ENCODE assay signal across 11 cellular contexts in genomic region chr18:44637210-44638051, GRCh38. TPM values are rescaled to one million over a fixed set of nuclear protein-coding genes. Genes with fewer than 3 reads are reported as not detected.
DNase-seq lines count a peak whose midpoint lies in the region; ATAC-seq, FAIRE-seq and TF ChIP-seq lines count a peak whose summit lies in the region.
"Had no signal": no experiment of that assay in that cellular context is flagged by ENCODE, and none has a peak within 500 bp of the region (broad histone marks: within the 10 kb centered on the region; RNA-seq: fewer than 3 reads in every experiment).

No MANE protein-coding gene starts in this region.

- TF ChIP-seq POLR2A in adrenal gland (IDR thresholded peaks at IDR 0.05), result no peak

- WGBS in pancreas, 2 donors, result 58 to 62% methylated on average over 5 of the region's 5 CpGs
- WGBS in adrenal gland, 4 donors, result 51 to 57% (median 54%) methylated on average over 5 of the region's 5 CpGs

- H3K36me3 ChIP-seq in pancreas (no peaks in the 10 kb centered on the region), adrenal gland (replicated peaks in 1 of 2) (no peaks in the 10 kb centered on the region)

- no peaks in the 10 kb centered on the region for H3K9me3 ChIP-seq in pancreas
- H3K9me3 ChIP-seq in adrenal gland (replicated peaks in 1 of 3), result no peaks in the 10 kb centered on the region

- no peaks in the 10 kb centered on the region for H3K27me3 ChIP-seq in pancreas
- no peaks in the 10 kb centered on the region for H3K27me3 ChIP-seq in adrenal gland

- no peak for FAIRE-seq in pancreas (lab: Jason Lieb, UNC)

- ATAC-seq in GM18498 (IDR thresholded peaks at IDR 0.05; ENCODE audit: unreplicated experiment) (peak; percentile 48), pancreas (peak in 3 of 4 donors; percentile 37 to 64 (median 62))

- H3K27ac ChIP-seq in pancreas, result peak overlapping the region in 1 of 4 donors; percentile 34
- no peak overlapping the region for H3K27ac ChIP-seq in adrenal gland

- no peak for TF ChIP-seq CTCF in epithelial cell of esophagus (IDR thresholded peaks at IDR 0.05; ENCODE audit: insufficient read depth, low read depth, low read length, missing control alignments)
- TF ChIP-seq CTCF in pancreas (IDR thresholded peaks at IDR 0.05), result no peak
- TF ChIP-seq CTCF in adrenal gland (IDR thresholded peaks at IDR 0.05), result no peak

- DNase-seq in HS-27A (ENCODE audit: low read depth), result peak; percentile 35
- DNase-seq in epithelial cell of esophagus (ENCODE audit: low read depth), result peak; percentile 91
- no peak for DNase-seq in pancreas
- no peak for DNase-seq in adrenal gland
- DNase-seq in stimulated activated CD4-positive, alpha-beta T cell treated with anti-CD3 and anti-CD28 coated beads, Interleukin-1b, Interleukin-23, amount 100 ng/mL, for 48 hours, result no peak
- no peak for DNase-seq in CD1c-positive myeloid dendritic cell (ENCODE audit: extremely low spot score)
- no peak for DNase-seq in LoVo (ENCODE audit: low spot score)
- DNase-seq: NCI-H1436 treated with DMSO at 0.1 percent for 48 hours, posterior cingulate gyrus, SIG-M5 had no signal

- H3K4me3 ChIP-seq in epithelial cell of esophagus (ENCODE audit: low read length), result no peak overlapping the region
- H3K4me3 ChIP-seq in pancreas, result no peak overlapping the region
- no peak overlapping the region for H3K4me3 ChIP-seq in adrenal gland

- H3K4me1 ChIP-seq in pancreas, result no peaks in the 10 kb centered on the region
- no peaks in the 10 kb centered on the region for H3K4me1 ChIP-seq in adrenal gland (replicated peaks in 1 of 2)

- intact Hi-C loops in pancreas (cut with DNase I) (no loop called here), adrenal gland (cut with DNase I) (no loop called here)

RNA-seq across cellular contexts. Expression of gene SETBP1, which starts 43.3 kb away (rescaled TPM):
- total RNA-seq in pancreas (10 to 100 TPM; 16.6 to 24.0 (median 20.7) TPM), adrenal gland (10 to 100 TPM in 5 of 8 donors, 1 to 10 TPM in 3; 7.9 to 18.0 (median 11.9) TPM)
- polyA plus RNA-seq in pancreas (1 to 10 TPM; 3.9 to 6.7 TPM), adrenal gland (1 to 10 TPM; 1.2 to 2.8 (median 2.6) TPM)

Comparison
In these comparisons a context has a peak if more than half of its experiments do, and no peak if none do; other contexts are left out.
1. DNase-seq: peak in HS-27A (single experiment) and epithelial cell of esophagus (single experiment); none in pancreas (0 of 6), adrenal gland (0 of 7), stimulated activated CD4-positive, alpha-beta T cell treated with anti-CD3 and anti-CD28 coated beads, Interleukin-1b, Interleukin-23, amount 100 ng/mL, for 48 hours (single experiment), CD1c-positive myeloid dendritic cell (single experiment) and LoVo (single experiment).